Comparison of ENCODE assay signal across 1 cellular context in the genomic region with DNA sequence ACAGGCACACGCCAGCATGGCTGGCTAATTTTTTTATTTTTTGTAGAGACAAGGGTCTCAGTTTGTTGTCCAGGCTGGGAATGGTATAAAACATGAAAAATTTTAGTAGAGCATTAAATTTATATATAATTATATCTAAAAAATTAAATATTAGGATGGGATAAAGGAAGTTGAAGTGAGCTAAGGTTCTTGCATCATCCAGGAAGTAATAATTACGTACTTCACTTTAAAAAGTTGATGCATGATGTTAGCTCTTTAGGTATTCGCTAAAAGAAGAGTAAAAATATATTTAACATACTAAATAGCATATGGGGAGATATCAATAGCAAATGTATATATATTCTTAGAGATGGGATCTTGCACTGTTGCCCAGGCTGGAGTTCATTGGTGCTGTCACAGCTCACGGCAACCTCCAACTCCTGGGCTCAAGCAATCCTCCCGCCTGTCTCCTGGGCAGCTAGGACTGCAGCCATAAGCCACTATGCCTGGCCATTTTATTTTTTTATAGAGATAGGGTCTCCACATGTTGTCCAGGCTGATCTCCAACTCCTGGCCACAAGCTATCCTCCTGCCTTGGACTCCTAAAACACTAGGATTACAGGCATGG.
TF ChIP-seq lines count a peak whose summit lies in the region.

No MANE protein-coding gene starts in this region.

TF ChIP-seq in K562, 482 proteins besides CTCF, POLR2A, EP300 and RAD21 (continued from another document):
- no peak for TF ChIP-seq ARID4B (CRISPR knock-in tag; IDR thresholded peaks at IDR 0.05)
- TF ChIP-seq TAF7 (tag; IDR thresholded peaks at IDR 0.05) = no peak
